Comparison of ENCODE assay signal across 8 cellular contexts in the genomic region with DNA sequence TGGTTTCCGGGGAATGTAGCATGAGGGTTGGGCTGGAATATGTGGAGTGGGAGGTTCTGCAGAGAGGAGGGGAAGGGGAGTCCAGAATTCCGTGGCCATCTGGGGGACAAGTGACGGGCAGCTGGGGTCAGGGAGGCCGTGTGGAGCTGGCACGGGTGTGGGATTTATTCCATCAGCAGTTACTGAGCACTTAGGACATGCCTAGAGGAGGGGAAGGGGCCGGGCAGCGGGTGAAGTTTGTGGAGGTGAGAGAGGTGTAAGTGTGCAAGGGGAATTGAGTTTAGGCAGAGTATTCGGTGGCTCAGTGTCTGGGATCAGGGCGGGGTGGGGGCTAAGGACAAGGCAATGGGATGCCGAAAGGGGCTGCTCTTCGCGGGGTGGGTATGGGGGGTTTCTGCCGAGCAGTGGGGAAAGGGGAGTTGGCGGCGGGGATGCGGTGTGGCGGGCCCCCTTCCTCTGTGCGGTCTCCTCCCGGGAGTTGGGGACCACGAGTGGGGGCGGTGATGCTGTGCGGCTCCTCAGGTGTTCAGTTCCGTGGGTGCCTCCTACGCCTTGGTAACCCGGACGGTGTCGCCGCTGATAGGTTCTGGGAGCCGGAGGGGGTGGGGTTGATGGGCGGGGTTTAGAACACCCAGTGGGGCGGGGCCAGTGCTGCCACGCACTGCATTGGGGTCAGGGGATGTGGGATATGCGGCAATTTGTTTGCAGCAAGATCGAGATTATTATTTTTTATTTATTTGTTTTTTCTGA. TPM values are rescaled to one million over a fixed set of nuclear protein-coding genes. Genes with fewer than 3 reads are reported as not detected.
A peak's percentile ranks its signal among the peaks of the same experiment; 100 is the strongest.
DNase-seq lines count a peak whose midpoint lies in the region; ATAC-seq and TF ChIP-seq lines count a peak whose summit lies in the region.

No MANE protein-coding gene starts in this region.

- intact Hi-C loops in activated T-helper 1 cell treated with anti-CD3 and anti-CD28 coated beads, Interleukin-12 subunit alpha, Interleukin-12 subunit beta, Interleukin-2, Interleukin-4 antibody, amounts not matched to agents 30 ng/mL and 10 ng/mL and 1 ng/mL, durations not matched to agents 14 hours and 24 hours and 36 hours (cut with micrococcal nuclease) = no loop called here

- H3K27me3 Mint-ChIP-seq in activated T-helper 1 cell treated with anti-CD3 and anti-CD28 coated beads, Interleukin-12 subunit alpha, Interleukin-12 subunit beta, Interleukin-2, Interleukin-4 antibody, amounts not matched to agents 30 ng/mL and 10 ng/mL and 1 ng/mL, durations not matched to agents 14 hours and 24 hours and 36 hours (ENCODE audit: insufficient read depth) = peaks cover 7% of the 10 kb centered on the region

- peak overlapping the region; percentile 34 for H3K4me3 ChIP-seq in fibroblast of villous mesenchyme (ENCODE audit: low read depth, low read length)

- no peak for TF ChIP-seq CTCF in fibroblast of villous mesenchyme (IDR thresholded peaks at IDR 0.05; ENCODE audit: insufficient read depth, low read depth, low read length)

- H3K9me3 Mint-ChIP-seq in activated T-helper 1 cell treated with anti-CD3 and anti-CD28 coated beads, Interleukin-12 subunit alpha, Interleukin-12 subunit beta, Interleukin-2, Interleukin-4 antibody, amounts not matched to agents 30 ng/mL and 10 ng/mL and 1 ng/mL, durations not matched to agents 14 hours and 24 hours and 36 hours = no peaks in the 10 kb centered on the region

- peaks cover 8% of the 10 kb centered on the region for H3K36me3 Mint-ChIP-seq in activated T-helper 1 cell treated with anti-CD3 and anti-CD28 coated beads, Interleukin-12 subunit alpha, Interleukin-12 subunit beta, Interleukin-2, Interleukin-4 antibody, amounts not matched to agents 30 ng/mL and 10 ng/mL and 1 ng/mL, durations not matched to agents 14 hours and 24 hours and 36 hours (ENCODE audit: low read depth)

- no peak for ATAC-seq in GM18519 (IDR thresholded peaks at IDR 0.05; ENCODE audit: low FRiP score, unreplicated experiment)
- no peak for ATAC-seq in GM19395 (IDR thresholded peaks at IDR 0.05; ENCODE audit: unreplicated experiment)

- H3K4me3 Mint-ChIP-seq in activated T-helper 1 cell treated with anti-CD3 and anti-CD28 coated beads, Interleukin-12 subunit alpha, Interleukin-12 subunit beta, Interleukin-2, Interleukin-4 antibody, amounts not matched to agents 30 ng/mL and 10 ng/mL and 1 ng/mL, durations not matched to agents 14 hours and 24 hours and 36 hours = peak overlapping the region; percentile 77

- H3K27ac Mint-ChIP-seq in activated T-helper 1 cell treated with anti-CD3 and anti-CD28 coated beads, Interleukin-12 subunit alpha, Interleukin-12 subunit beta, Interleukin-2, Interleukin-4 antibody, amounts not matched to agents 30 ng/mL and 10 ng/mL and 1 ng/mL, durations not matched to agents 14 hours and 24 hours and 36 hours = peak overlapping the region; percentile 23

- DNase-seq in DMS153 treated with DMSO at 0.1 percent for 48 hours (lab: John Stamatoyannopoulos, UW; ENCODE audit: unreplicated experiment) (peak; percentile 12), NCI-H510A (lab: John Stamatoyannopoulos, UW) (peak; percentile 34), fibroblast of villous mesenchyme (ENCODE audit: low read depth) (no peak), putamen (ENCODE audit: low spot score) (peak; percentile 76), epidermal melanocyte (ENCODE audit: insufficient read length, low spot score) (no peak)
- peak; percentile 56 for DNase-seq in activated T-helper 1 cell treated with anti-CD3 and anti-CD28 coated beads, Interleukin-12 subunit alpha, Interleukin-12 subunit beta, Interleukin-2, Interleukin-4 antibody, amounts not matched to agents 30 ng/mL and 10 ng/mL and 1 ng/mL, durations not matched to agents 14 hours and 24 hours and 36 hours (ENCODE audit: low spot score)

- H3K4me1 Mint-ChIP-seq in activated T-helper 1 cell treated with anti-CD3 and anti-CD28 coated beads, Interleukin-12 subunit alpha, Interleukin-12 subunit beta, Interleukin-2, Interleukin-4 antibody, amounts not matched to agents 30 ng/mL and 10 ng/mL and 1 ng/mL, durations not matched to agents 14 hours and 24 hours and 36 hours (ENCODE audit: low read depth) = peaks cover 30% of the 10 kb centered on the region

RNA-seq across cellular contexts. Expression of gene CCDC61, which starts 5.4 kb away (rescaled TPM):
- total RNA-seq in activated T-helper 1 cell treated with anti-CD3 and anti-CD28 coated beads, Interleukin-12 subunit alpha, Interleukin-12 subunit beta, Interleukin-2, Interleukin-4 antibody, amounts not matched to agents 30 ng/mL and 10 ng/mL and 1 ng/mL, durations not matched to agents 14 hours and 24 hours and 36 hours = 24.0 and 24.1 TPM in 2 replicates
- total RNA-seq in fibroblast of villous mesenchyme = 3.9 and 6.1 TPM in 2 replicates

RNA-seq across cellular contexts. Expression of gene PGLYRP1, which starts 22.2 kb away (rescaled TPM):
- not detected in 2 replicates for total RNA-seq in activated T-helper 1 cell treated with anti-CD3 and anti-CD28 coated beads, Interleukin-12 subunit alpha, Interleukin-12 subunit beta, Interleukin-2, Interleukin-4 antibody, amounts not matched to agents 30 ng/mL and 10 ng/mL and 1 ng/mL, durations not matched to agents 14 hours and 24 hours and 36 hours
- total RNA-seq in fibroblast of villous mesenchyme = not detected in 2 replicates

RNA-seq across cellular contexts. Expression of gene NOVA2, which starts 27.0 kb away (rescaled TPM):
- not detected in 2 replicates for total RNA-seq in activated T-helper 1 cell treated with anti-CD3 and anti-CD28 coated beads, Interleukin-12 subunit alpha, Interleukin-12 subunit beta, Interleukin-2, Interleukin-4 antibody, amounts not matched to agents 30 ng/mL and 10 ng/mL and 1 ng/mL, durations not matched to agents 14 hours and 24 hours and 36 hours
- total RNA-seq in fibroblast of villous mesenchyme = not detected in 2 replicates

RNA-seq across cellular contexts. Expression of gene IGFL4, which starts 40.1 kb away (rescaled TPM):
- total RNA-seq in activated T-helper 1 cell treated with anti-CD3 and anti-CD28 coated beads, Interleukin-12 subunit alpha, Interleukin-12 subunit beta, Interleukin-2, Interleukin-4 antibody, amounts not matched to agents 30 ng/mL and 10 ng/mL and 1 ng/mL, durations not matched to agents 14 hours and 24 hours and 36 hours = not detected in 2 replicates
- not detected in 2 replicates for total RNA-seq in fibroblast of villous mesenchyme

Comparison
In these comparisons a context has a peak if more than half of its experiments do, and no peak if none do; other contexts are left out.
1. DNase-seq: peak in DMS153 treated with DMSO at 0.1 percent for 48 hours (single experiment), NCI-H510A (single experiment), activated T-helper 1 cell treated with anti-CD3 and anti-CD28 coated beads, Interleukin-12 subunit alpha, Interleukin-12 subunit beta, Interleukin-2, Interleukin-4 antibody, amounts not matched to agents 30 ng/mL and 10 ng/mL and 1 ng/mL, durations not matched to agents 14 hours and 24 hours and 36 hours (single experiment) and putamen (single experiment); none in fibroblast of villous mesenchyme (single experiment) and epidermal melanocyte (single experiment).